ENCODE assay signal across 7 cellular contexts in genomic region chr7:150787321-150788281, GRCh38. TPM values are rescaled to one million over a fixed set of nuclear protein-coding genes. Genes with fewer than 3 reads are reported as not detected.
DNase-seq lines count a peak whose midpoint lies in the region; ATAC-seq and TF ChIP-seq lines count a peak whose summit lies in the region.

No MANE protein-coding gene starts in this region.

- TF ChIP-seq CTCF in Peyer's patch (IDR thresholded peaks at IDR 0.05) = peak in 1 of 6 experiments; percentile 10
- TF ChIP-seq CTCF in thyroid gland (IDR thresholded peaks at IDR 0.05) = no peak

- WGBS in thyroid gland, 2 donors = 53 to 56% methylated on average over 10 of the region's 10 CpGs

- TF ChIP-seq POLR2A in Peyer's patch (IDR thresholded peaks at IDR 0.05) (no peak), thyroid gland (IDR thresholded peaks at IDR 0.05) (no peak)

- intact Hi-C loops in thyroid gland (cut with DNase I) = no loop called here

- no peaks in the 10 kb centered on the region for H3K9me3 ChIP-seq in Peyer's patch
- H3K9me3 ChIP-seq in thyroid gland = no peaks in the 10 kb centered on the region

- no peaks in the 10 kb centered on the region for H3K27me3 ChIP-seq in Peyer's patch
- no peaks in the 10 kb centered on the region for H3K27me3 ChIP-seq in thyroid gland

- H3K36me3 ChIP-seq in Peyer's patch (peaks cover 0 to 24% (median 0%) of the 10 kb centered on the region in 3 donors), thyroid gland (no peaks in the 10 kb centered on the region)

- H3K4me3 ChIP-seq in Peyer's patch (no peak overlapping the region), thyroid gland (replicated peaks in 1 of 3) (no peak overlapping the region)

- peak; percentile 72 for ATAC-seq in HG03060 (IDR thresholded peaks at IDR 0.05; ENCODE audit: low read depth, unreplicated experiment)
- ATAC-seq in HG03135 (IDR thresholded peaks at IDR 0.05; ENCODE audit: unreplicated experiment) = no peak

- peaks cover 4 to 53% (median 10%) of the 10 kb centered on the region in 4 donors for H3K4me1 ChIP-seq in Peyer's patch
- H3K4me1 ChIP-seq in thyroid gland = peaks cover 0 to 7% of the 10 kb centered on the region in 2 donors

- H3K27ac ChIP-seq in Peyer's patch (peak overlapping the region; percentile 59 to 81 (median 78)), thyroid gland (peak overlapping the region; percentile 10 to 73 (median 52))

- DNase-seq in Peyer's patch = peak in 1 of 3 donors; percentile 61
- peak; percentile 17 to 18 for DNase-seq in hippocampal formation (lab: John Stamatoyannopoulos, UW)
- no peak for DNase-seq in thyroid gland
- no peak for DNase-seq in AG20443 (ENCODE audit: low spot score)
- DNase-seq in GOT3 (lab: John Stamatoyannopoulos, UW) = no peak

RNA-seq across cellular contexts. Expression of gene TMEM176B, which starts 12.6 kb away (rescaled TPM):
- total RNA-seq in Peyer's patch (100 to 1,000 TPM in 3 of 4 donors, 10 to 100 TPM in 1; 93.3 to 394 (median 300) TPM), thyroid gland (10 to 100 TPM; 10.4 to 36.0 (median 18.9) TPM)

RNA-seq across cellular contexts. Expression of gene TMEM176A, which starts 13.0 kb away (rescaled TPM):
- total RNA-seq in Peyer's patch (100 to 1,000 TPM in 3 of 4 donors, 10 to 100 TPM in 1; 88.3 to 338 (median 232) TPM), thyroid gland (10 to 100 TPM in 2 of 4 donors, 1 to 10 TPM in 2; 3.7 to 34.0 (median 14.7) TPM)

RNA-seq across cellular contexts. Expression of gene GIMAP5, which starts 50.4 kb away (rescaled TPM):
- total RNA-seq in Peyer's patch (10 to 100 TPM; 11.9 to 47.0 (median 24.4) TPM), thyroid gland (10 to 100 TPM; 25.3 to 80.6 (median 39.0) TPM)

Comparison
In these comparisons a context has a peak if more than half of its experiments do, and no peak if none do; other contexts are left out.
1. DNase-seq: peak in hippocampal formation (2 of 2); none in thyroid gland (0 of 2), AG20443 (single experiment) and GOT3 (single experiment).